In the genomic region with DNA sequence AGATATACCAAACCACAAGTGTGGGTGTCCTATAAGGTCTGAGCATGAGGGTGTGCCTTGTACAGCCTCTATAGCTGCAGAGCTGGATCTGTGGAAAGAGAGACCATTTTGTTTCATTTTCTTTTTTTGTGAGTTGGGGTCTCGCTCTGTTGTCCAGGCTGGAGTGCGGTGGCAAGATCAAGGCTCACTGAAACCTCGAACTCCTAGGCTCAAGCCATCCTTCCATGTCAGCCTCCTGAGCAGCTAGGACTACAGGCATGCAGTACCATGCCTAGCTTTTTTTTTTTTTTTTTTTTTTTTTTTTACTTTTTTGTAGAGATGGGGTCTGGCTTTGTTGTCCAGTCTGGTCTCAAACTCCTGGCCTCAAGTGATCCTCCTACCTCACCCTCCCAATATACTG, we compare ENCODE assay signal across 19 cellular contexts.
"Had no signal": no experiment of that assay in that cellular context is flagged by ENCODE, and none has a peak within 500 bp of the region (broad histone marks: within the 10 kb centered on the region; RNA-seq: fewer than 3 reads in every experiment).

No MANE protein-coding gene starts in this region.

- H3K4me3 ChIP-seq: SJCRH30 had no signal

- H3K27me3 ChIP-seq: SJCRH30 had no signal

- H3K9ac ChIP-seq: KMS-11 had no signal

- H3K27ac ChIP-seq: KMS-11, RWPE1, SJCRH30 had no signal

- H3K9me3 ChIP-seq: SJCRH30 had no signal

- H3K36me3 ChIP-seq: SJCRH30 had no signal

- H3K4me2 ChIP-seq: KMS-11 had no signal

- H3K4me1 ChIP-seq: SJCRH30 had no signal

- ATAC-seq: HepG2 had no signal

- DNase-seq: Kasumi-1, MM.1S, NCI-H1092 treated with DMSO at 0.1 percent for 48 hours, NCI-H1436, NCI-H187, NCI-H2029, NCI-H2081 treated with DMSO at 0.1 percent for 48 hours, NCI-H2171, NCI-H446, NCI-H510A, NCI-H524 treated with DMSO at 0.1 percent for 48 hours, NCI-H69, NCI-H774, SHP77 treated with DMSO at 0.1 percent for 48 hours, SJCRH30, SW 1271 had no signal
